15 cellular contexts compared by ENCODE assay signal in genomic region chr6:154696661-154697060, GRCh38. TPM values are rescaled to one million over a fixed set of nuclear protein-coding genes. Genes with fewer than 3 reads are reported as not detected.
DNase-seq lines count a peak whose midpoint lies in the region; ATAC-seq and TF ChIP-seq lines count a peak whose summit lies in the region.
"Had no signal": no experiment of that assay in that cellular context is flagged by ENCODE, and none has a peak within 500 bp of the region (broad histone marks: within the 10 kb centered on the region; RNA-seq: fewer than 3 reads in every experiment).

No MANE protein-coding gene starts in this region.

- 0 out of 2 replicates have a peak overlapping the region, but pooled peaks have one; percentile 59 for H2AFZ ChIP-seq in GM23338
- no peak overlapping the region for H2AFZ ChIP-seq in Karpas-422 (ENCODE audit: low read length)

- H3K27me3 ChIP-seq in GM23338 (ENCODE audit: insufficient read depth): no peaks in the 10 kb centered on the region
- H3K27me3 ChIP-seq in Karpas-422 (ENCODE audit: low read length): no peaks in the 10 kb centered on the region

- H3K79me2 ChIP-seq in GM23338 (replicated peaks; ENCODE audit: insufficient read depth) (no peaks in the 10 kb centered on the region), Karpas-422 (ENCODE audit: low read length) (no peaks in the 10 kb centered on the region)

- DNase-seq in GM23338 (ENCODE audit: low spot score) (no peak), Karpas-422 (peak; percentile 4), nephron progenitor cell (no peak), NCI-H748 treated with DMSO at 0.1 percent for 48 hours (lab: John Stamatoyannopoulos, UW) (no peak), WTC11 (ENCODE audit: low spot score) (no peak)
- DNase-seq: C1 segment of cervical spinal cord; Calu3; CD4-positive, alpha-beta memory T cell; COR-L47; DMS53; DMS79 treated with DMSO at 0.1 percent for 48 hours; GF-D8; H7; HCEC 1CT had no signal

- H3K4me1 ChIP-seq in GM23338 (ENCODE audit: insufficient read depth) (no peaks in the 10 kb centered on the region), Karpas-422 (ENCODE audit: low read length) (no peaks in the 10 kb centered on the region)

- H3K9me3 ChIP-seq in Karpas-422 (ENCODE audit: low read length): no peaks in the 10 kb centered on the region

- no peak for TF ChIP-seq CTCF in GM23338 (conservative IDR thresholded peaks at IDR 0.05; ENCODE audit: low read depth in 2 of 2)
- TF ChIP-seq CTCF in nephron progenitor cell (IDR thresholded peaks at IDR 0.05): no peak
- TF ChIP-seq CTCF in WTC11 (IDR thresholded peaks at IDR 0.05): no peak

- H3K9me2 ChIP-seq in GM23338 (ENCODE audit: insufficient read depth) (no peaks in the 10 kb centered on the region), Karpas-422 (replicated peaks; ENCODE audit: insufficient read depth, low read length) (no peaks in the 10 kb centered on the region)

- H3K36me3 ChIP-seq in GM23338 (ENCODE audit: insufficient read depth): no peaks in the 10 kb centered on the region
- H3K36me3 ChIP-seq in Karpas-422 (ENCODE audit: insufficient read depth, low read length): no peaks in the 10 kb centered on the region

- H3K4me3 Mint-ChIP-seq in GM23338 (no peak overlapping the region), nephron progenitor cell (no peak overlapping the region), WTC11 (no peak overlapping the region)
- H3K4me3 Mint-ChIP-seq: CD4-positive, alpha-beta memory T cell had no signal

- no peaks in the 10 kb centered on the region for H3F3A ChIP-seq in GM23338 (replicated peaks; ENCODE audit: low read depth)

- H3K9me3 Mint-ChIP-seq in GM23338 (no peaks in the 10 kb centered on the region), nephron progenitor cell (no peaks in the 10 kb centered on the region), WTC11 (no peaks in the 10 kb centered on the region)
- H3K9me3 Mint-ChIP-seq: CD4-positive, alpha-beta memory T cell had no signal

- no peaks in the 10 kb centered on the region for H3K4me1 Mint-ChIP-seq in GM23338
- H3K4me1 Mint-ChIP-seq in nephron progenitor cell: peaks cover 13% of the 10 kb centered on the region
- no peaks in the 10 kb centered on the region for H3K4me1 Mint-ChIP-seq in WTC11
- H3K4me1 Mint-ChIP-seq: CD4-positive, alpha-beta memory T cell had no signal

- no peaks in the 10 kb centered on the region for H4K20me1 ChIP-seq in GM23338 (replicated peaks; ENCODE audit: insufficient read depth)
- no peaks in the 10 kb centered on the region for H4K20me1 ChIP-seq in Karpas-422 (ENCODE audit: insufficient read depth, low read depth, low read length)

- no peak overlapping the region for H3K27ac ChIP-seq in GM23338 (ENCODE audit: low read depth)
- no peak overlapping the region for H3K27ac ChIP-seq in Karpas-422 (ENCODE audit: low read length)

- H3K27me3 Mint-ChIP-seq in GM23338 (ENCODE audit: insufficient read depth, low read depth, poor library complexity): peaks cover 1% of the 10 kb centered on the region
- H3K27me3 Mint-ChIP-seq in nephron progenitor cell (ENCODE audit: low read depth, poor library complexity): no peaks in the 10 kb centered on the region
- no peaks in the 10 kb centered on the region for H3K27me3 Mint-ChIP-seq in WTC11 (ENCODE audit: low read depth)

- H3K36me3 Mint-ChIP-seq in GM23338 (ENCODE audit: low read depth): no peaks in the 10 kb centered on the region
- H3K36me3 Mint-ChIP-seq in nephron progenitor cell (ENCODE audit: low read depth): no peaks in the 10 kb centered on the region
- H3K36me3 Mint-ChIP-seq in WTC11: no peaks in the 10 kb centered on the region
- H3K36me3 Mint-ChIP-seq: CD4-positive, alpha-beta memory T cell had no signal

- no peak overlapping the region for H3K9ac ChIP-seq in Karpas-422 (ENCODE audit: low read length)

- no peak overlapping the region for H3K27ac Mint-ChIP-seq in GM23338
- peak overlapping the region; percentile 22 for H3K27ac Mint-ChIP-seq in nephron progenitor cell
- H3K27ac Mint-ChIP-seq in WTC11: no peak overlapping the region

- H3K4me2 ChIP-seq in GM23338: no peak overlapping the region
- H3K4me2 ChIP-seq in Karpas-422 (ENCODE audit: low read depth, low read length, poor library complexity, severe bottlenecking): no peak overlapping the region

- POLR2A ChIA-PET in WTC11 (lab: Charles Lee): no interaction called here

- H3K4me3 ChIP-seq in GM23338 (no peak overlapping the region), Karpas-422 (ENCODE audit: low read length) (no peak overlapping the region)

- ATAC-seq in GM23338: no peak
- ATAC-seq in WTC11: no peak
- no peak for ATAC-seq in GM18498 (IDR thresholded peaks at IDR 0.05; ENCODE audit: unreplicated experiment)

- CTCF ChIA-PET in WTC11 (lab: Charles Lee): interaction anchor here (1.9 kb wide), 1 partner anchor 21 kb away, joined by 6 read pairs; no protein-coding TSS in a partner anchor

TF ChIP-seq in GM23338, 12 proteins besides CTCF, POLR2A, EP300 and RAD21:
- TF ChIP-seq ETS1 (IDR thresholded peaks at IDR 0.05) (no peak), ZNF331 (CRISPR knock-in tag; IDR thresholded peaks at IDR 0.05; ENCODE audit: low read depth) (no peak), EZH2phosphoT487 (IDR thresholded peaks at IDR 0.05; ENCODE audit: unreplicated experiment) (no peak)

TF ChIP-seq in WTC11, 78 proteins besides CTCF, POLR2A, EP300 and RAD21:
- TF ChIP-seq AFF4 (CRISPR knock-in tag; IDR thresholded peaks at IDR 0.05; ENCODE audit: borderline replicate concordance) (no peak), ZNF263 (CRISPR knock-in tag; IDR thresholded peaks at IDR 0.05; ENCODE audit: low read depth) (no peak), STAT6 (CRISPR knock-in tag; conservative IDR thresholded peaks at IDR 0.05; ENCODE audit: low read depth) (no peak)
- TF ChIP-seq, protein P1, sequence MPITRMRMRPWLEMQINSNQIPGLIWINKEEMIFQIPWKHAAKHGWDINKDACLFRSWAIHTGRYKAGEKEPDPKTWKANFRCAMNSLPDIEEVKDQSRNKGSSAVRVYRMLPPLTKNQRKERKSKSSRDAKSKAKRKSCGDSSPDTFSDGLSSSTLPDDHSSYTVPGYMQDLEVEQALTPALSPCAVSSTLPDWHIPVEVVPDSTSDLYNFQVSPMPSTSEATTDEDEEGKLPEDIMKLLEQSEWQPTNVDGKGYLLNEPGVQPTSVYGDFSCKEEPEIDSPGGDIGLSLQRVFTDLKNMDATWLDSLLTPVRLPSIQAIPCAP (CRISPR knock-in tag; IDR thresholded peaks at IDR 0.05): no peak
- TF ChIP-seq, protein P2, sequence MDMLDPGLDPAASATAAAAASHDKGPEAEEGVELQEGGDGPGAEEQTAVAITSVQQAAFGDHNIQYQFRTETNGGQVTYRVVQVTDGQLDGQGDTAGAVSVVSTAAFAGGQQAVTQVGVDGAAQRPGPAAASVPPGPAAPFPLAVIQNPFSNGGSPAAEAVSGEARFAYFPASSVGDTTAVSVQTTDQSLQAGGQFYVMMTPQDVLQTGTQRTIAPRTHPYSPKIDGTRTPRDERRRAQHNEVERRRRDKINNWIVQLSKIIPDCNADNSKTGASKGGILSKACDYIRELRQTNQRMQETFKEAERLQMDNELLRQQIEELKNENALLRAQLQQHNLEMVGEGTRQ (CRISPR knock-in tag; IDR thresholded peaks at IDR 0.05): no peak
TF ChIP-seq in WTC11: peak in this region for 0.

RNA-seq across cellular contexts. Expression of gene SCAF8, which starts 36.6 kb away (rescaled TPM):
- 37.9 and 40.8 TPM in 2 replicates for total RNA-seq in GM23338 (2014; rRNA removed; shearing (Covaris generic))
- polyA plus RNA-seq in GM23338 (2016; fragmentation: Nextera tagmentation; extraction: Ambion mirVana): 12.8 and 13.8 TPM in 2 replicates
- total RNA-seq in Karpas-422 (2014; rRNA removed; shearing (Covaris generic); ENCODE audit: low replicate concordance): 30.1 and 44.8 TPM in 2 replicates
- 40.7 to 46.8 TPM (median 46.3 TPM) in 3 replicates for total RNA-seq in WTC11 (2021)
